In the genomic region with DNA sequence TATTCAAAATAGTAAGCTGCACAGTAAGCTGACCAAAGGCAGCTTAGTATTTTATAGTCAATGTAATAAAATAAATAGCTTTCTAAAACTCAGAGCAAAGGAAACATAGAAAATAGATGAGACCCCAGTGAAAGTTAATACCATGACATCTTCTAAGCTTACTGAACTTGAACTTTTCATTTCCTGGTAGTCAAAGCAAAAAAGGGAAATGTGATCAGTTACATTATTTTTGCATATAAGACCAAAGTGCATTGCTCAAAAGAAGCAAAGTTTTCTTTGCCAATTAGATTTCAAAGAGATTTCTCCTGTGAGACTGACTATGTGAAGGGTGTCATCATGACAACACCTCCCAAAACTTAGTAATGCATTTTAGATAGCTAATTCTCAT, we compare ENCODE assay signal across 14 cellular contexts.
DNase-seq lines count a peak whose midpoint lies in the region; ATAC-seq and TF ChIP-seq lines count a peak whose summit lies in the region.
"Had no signal": no experiment of that assay in that cellular context is flagged by ENCODE, and none has a peak within 500 bp of the region (broad histone marks: within the 10 kb centered on the region; RNA-seq: fewer than 3 reads in every experiment).

No MANE protein-coding gene starts in this region.

- no peak for TF ChIP-seq CTCF in RWPE2 (IDR thresholded peaks at IDR 0.05; ENCODE audit: poor library complexity, severe bottlenecking)

- H3K27ac ChIP-seq in RWPE2 (ENCODE audit: poor library complexity, severe bottlenecking), result peak overlapping the region; percentile 4
- H3K27ac ChIP-seq in naive thymus-derived CD4-positive, alpha-beta T cell (ENCODE audit: low read depth, low read length), result no peak overlapping the region

- H3K9me3 ChIP-seq in RWPE2 (ENCODE audit: severe bottlenecking), result no peaks in the 10 kb centered on the region
- H3K9me3 ChIP-seq in naive thymus-derived CD4-positive, alpha-beta T cell (ENCODE audit: control insufficient read depth in 2 of 3, low read length in 3 of 3), result no peaks in the 10 kb centered on the region

- no peaks in the 10 kb centered on the region for H3K27me3 ChIP-seq in RWPE2 (ENCODE audit: insufficient read depth, poor library complexity, severe bottlenecking)
- no peaks in the 10 kb centered on the region for H3K27me3 ChIP-seq in naive thymus-derived CD4-positive, alpha-beta T cell (ENCODE audit: control insufficient read depth in 2 of 2, insufficient read depth in 2 of 2, low read length in 2 of 2)

- peaks cover 11% of the 10 kb centered on the region for H3K4me1 Mint-ChIP-seq in memory B cell
- peaks cover 0 to 6% (median 0%) of the 10 kb centered on the region in 7 donors for H3K4me1 Mint-ChIP-seq in naive thymus-derived CD4-positive, alpha-beta T cell
- H3K4me1 Mint-ChIP-seq in activated CD8-positive, alpha-beta memory T cell treated with anti-CD3 and anti-CD28 coated beads, Interleukin-2, amount 10 ng/mL, durations not matched to agents 7 days and 5 days, result no peaks in the 10 kb centered on the region

- peak overlapping the region; percentile 12 for H3K4me3 Mint-ChIP-seq in memory B cell
- no peak overlapping the region for H3K4me3 Mint-ChIP-seq in naive thymus-derived CD4-positive, alpha-beta T cell
- no peak overlapping the region for H3K4me3 Mint-ChIP-seq in activated CD8-positive, alpha-beta memory T cell treated with anti-CD3 and anti-CD28 coated beads, Interleukin-2, amount 10 ng/mL, durations not matched to agents 7 days and 5 days
- H3K4me3 Mint-ChIP-seq: CD4-positive, alpha-beta T cell; H9 had no signal

- 0 out of 2 replicates have a peak, but pooled peaks cover 10% of the 10 kb centered on the region for H3K36me3 ChIP-seq in RWPE2 (ENCODE audit: low read depth)
- H3K36me3 ChIP-seq in naive thymus-derived CD4-positive, alpha-beta T cell (ENCODE audit: control insufficient read depth in 2 of 3, insufficient read depth in 3 of 3, low read length in 3 of 3), result no peaks in the 10 kb centered on the region

- no peaks in the 10 kb centered on the region for H3K36me3 Mint-ChIP-seq in memory B cell
- H3K36me3 Mint-ChIP-seq in naive thymus-derived CD4-positive, alpha-beta T cell, result peaks cover 0 to 2% (median 0%) of the 10 kb centered on the region in 5 donors
- H3K36me3 Mint-ChIP-seq in activated CD8-positive, alpha-beta memory T cell treated with anti-CD3 and anti-CD28 coated beads, Interleukin-2, amount 10 ng/mL, durations not matched to agents 7 days and 5 days, result no peaks in the 10 kb centered on the region

- H3K4me1 ChIP-seq in RWPE2 (ENCODE audit: insufficient read depth, poor library complexity, severe bottlenecking), result peaks cover 85% of the 10 kb centered on the region
- H3K4me1 ChIP-seq in naive thymus-derived CD4-positive, alpha-beta T cell (ENCODE audit: control insufficient read depth in 2 of 2, insufficient read depth in 2 of 2, low read length in 2 of 2), result no peaks in the 10 kb centered on the region

- POLR2A ChIA-PET in naive thymus-derived CD4-positive, alpha-beta T cell (lab: Charles Lee), result no interaction called here

- no peak overlapping the region for H3K27ac Mint-ChIP-seq in memory B cell
- no peak overlapping the region for H3K27ac Mint-ChIP-seq in naive thymus-derived CD4-positive, alpha-beta T cell
- no peak overlapping the region for H3K27ac Mint-ChIP-seq in activated CD8-positive, alpha-beta memory T cell treated with anti-CD3 and anti-CD28 coated beads, Interleukin-2, amount 10 ng/mL, durations not matched to agents 7 days and 5 days
- H3K27ac Mint-ChIP-seq: CD4-positive, alpha-beta T cell; H9 had no signal

- no peaks in the 10 kb centered on the region for H3K27me3 Mint-ChIP-seq in memory B cell
- peaks cover 0 to 5% (median 0%) of the 10 kb centered on the region in 5 donors for H3K27me3 Mint-ChIP-seq in naive thymus-derived CD4-positive, alpha-beta T cell
- peaks cover 18% of the 10 kb centered on the region for H3K27me3 Mint-ChIP-seq in activated CD8-positive, alpha-beta memory T cell treated with anti-CD3 and anti-CD28 coated beads, Interleukin-2, amount 10 ng/mL, durations not matched to agents 7 days and 5 days

- no peaks in the 10 kb centered on the region for H3K9me3 Mint-ChIP-seq in memory B cell
- no peaks in the 10 kb centered on the region for H3K9me3 Mint-ChIP-seq in naive thymus-derived CD4-positive, alpha-beta T cell
- no peaks in the 10 kb centered on the region for H3K9me3 Mint-ChIP-seq in activated CD8-positive, alpha-beta memory T cell treated with anti-CD3 and anti-CD28 coated beads, Interleukin-2, amount 10 ng/mL, durations not matched to agents 7 days and 5 days (ENCODE audit: low read depth)
- H3K9me3 Mint-ChIP-seq: CD4-positive, alpha-beta T cell; H9 had no signal

- CTCF ChIA-PET in naive thymus-derived CD4-positive, alpha-beta T cell (lab: Charles Lee), result no interaction called here
- CTCF ChIA-PET in activated CD8-positive, alpha-beta memory T cell treated with anti-CD3 and anti-CD28 coated beads, Interleukin-2, amount 10 ng/mL, durations not matched to agents 7 days and 5 days (lab: Charles Lee), result no interaction called here

- no peak overlapping the region for H3K4me3 ChIP-seq in RWPE2 (ENCODE audit: severe bottlenecking)
- no peak overlapping the region for H3K4me3 ChIP-seq in naive thymus-derived CD4-positive, alpha-beta T cell (ENCODE audit: low read length)
- H3K4me3 ChIP-seq: GM12878 had no signal

- intact Hi-C loops in naive thymus-derived CD4-positive, alpha-beta T cell (cut with micrococcal nuclease), result no loop called here

- no peak for ATAC-seq in RWPE2 (ENCODE audit: low read depth)
- ATAC-seq in memory B cell (ENCODE audit: low read depth), result peak; percentile 59
- ATAC-seq in naive thymus-derived CD4-positive, alpha-beta T cell, result no peak
- no peak for ATAC-seq in activated CD8-positive, alpha-beta memory T cell treated with anti-CD3 and anti-CD28 coated beads, Interleukin-2, amount 10 ng/mL, durations not matched to agents 7 days and 5 days
- ATAC-seq: GM12878, HepG2 had no signal

- DNase-seq in CD1c-positive myeloid dendritic cell (ENCODE audit: extremely low spot score), result peak; percentile 6
- no peak for DNase-seq in RWPE2 (ENCODE audit: low spot score)
- DNase-seq in memory B cell (ENCODE audit: low spot score in 2 of 2), result no peak
- DNase-seq in GM03348 (ENCODE audit: low spot score), result no peak
- no peak for DNase-seq in naive thymus-derived CD4-positive, alpha-beta T cell
- DNase-seq in activated CD8-positive, alpha-beta memory T cell treated with anti-CD3 and anti-CD28 coated beads, Interleukin-2, amount 10 ng/mL, durations not matched to agents 7 days and 5 days, result no peak
- DNase-seq in inferior parietal cortex (ENCODE audit: extremely low spot score), result no peak
- DNase-seq: Calu3; CD4-positive, alpha-beta T cell; DMS 273 treated with DMSO at 0.1 percent for 48 hours; GOT3; H9 had no signal
